8 cellular contexts compared by ENCODE assay signal in the genomic region with DNA sequence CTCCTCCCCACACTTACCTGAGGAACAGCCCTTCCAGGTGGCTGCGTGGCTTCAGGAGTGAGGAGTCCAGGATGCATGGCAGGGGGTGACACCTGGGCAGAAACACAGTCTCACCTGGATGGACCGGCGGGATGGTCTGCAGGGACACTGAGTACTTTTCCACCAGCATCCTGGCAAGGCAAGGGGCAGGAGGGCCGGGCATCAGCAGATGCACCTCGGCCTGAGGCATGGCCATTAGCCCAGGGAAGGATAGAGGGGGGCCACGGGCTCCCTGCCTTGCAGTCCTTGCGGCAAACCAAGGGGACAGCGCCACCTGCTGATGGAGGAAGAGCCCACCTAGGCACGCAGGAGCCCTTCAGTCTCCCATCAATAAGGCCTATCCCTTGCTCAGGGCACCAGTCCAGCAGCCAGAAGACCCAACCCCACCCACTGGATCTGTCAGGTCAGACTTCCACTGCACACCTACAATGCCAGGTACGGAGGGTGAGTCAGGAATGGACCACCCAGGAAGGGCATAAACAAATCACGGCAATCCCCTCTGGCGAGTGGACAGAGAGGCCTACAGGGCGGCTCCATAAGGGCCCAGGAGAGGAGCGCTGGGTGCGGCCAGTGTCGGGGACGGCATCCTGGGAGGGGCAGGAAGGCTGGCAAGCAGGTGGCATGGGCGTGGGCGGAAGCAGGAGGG. TPM values are rescaled to one million over a fixed set of nuclear protein-coding genes. Genes with fewer than 3 reads are reported as not detected.
DNase-seq lines count a peak whose midpoint lies in the region; ATAC-seq, FAIRE-seq and TF ChIP-seq lines count a peak whose summit lies in the region.

No MANE protein-coding gene starts in this region.

- no peaks in the 10 kb centered on the region for H3K9me3 Mint-ChIP-seq in CD8-positive, alpha-beta memory T cell

- ATAC-seq in gastroesophageal sphincter (peak; percentile 94), pancreas (peak; percentile 93 to 98 (median 96))

- H3K27ac ChIP-seq in CD8-positive, alpha-beta memory T cell (ENCODE audit: low read depth, low read length): no peak overlapping the region
- no peak overlapping the region for H3K27ac ChIP-seq in GM23248
- H3K27ac ChIP-seq in gastroesophageal sphincter: no peak overlapping the region
- H3K27ac ChIP-seq in pancreas: no peak overlapping the region
- H3K27ac ChIP-seq in tibial nerve: no peak overlapping the region

- peak; percentile 70 to 88 (median 75) for DNase-seq in CD8-positive, alpha-beta memory T cell
- peak; percentile 85 for DNase-seq in GM23248
- peak; percentile 37 for DNase-seq in NCI-H1048 (lab: John Stamatoyannopoulos, UW)
- peak; percentile 79 for DNase-seq in SK-MEL-5 (ENCODE audit: low read depth, low spot score)
- DNase-seq in activated gamma-delta T cell treated with anti-CD3 and anti-CD28 coated beads, Interleukin-2, amount 50 U/mL, for 16 hours (ENCODE audit: low read depth): peak; percentile 81
- peak; percentile 71 to 95 (median 85) for DNase-seq in pancreas
- peak; percentile 77 to 89 for DNase-seq in tibial nerve (ENCODE audit: low spot score in 2 of 2)

- FAIRE-seq in pancreas (lab: Jason Lieb, UNC): no peak

- TF ChIP-seq CTCF in gastroesophageal sphincter (IDR thresholded peaks at IDR 0.05) (peak in 3 of 4 experiments; percentile 91 to 96 (median 96)), pancreas (IDR thresholded peaks at IDR 0.05) (peak; percentile 66 to 81 (median 78)), tibial nerve (IDR thresholded peaks at IDR 0.05) (peak; percentile 87 to 97 (median 93))

- 24 to 25% methylated on average over 18 to 19 of the region's 19 CpGs for WGBS in GM23248 (ENCODE audit: low coverage in 1 of 2, low lambda C conversion rate in 2 of 2, missing lambda C conversion rate in 2 of 2), 2 experiments
- WGBS in gastroesophageal sphincter (ENCODE audit: low coverage in 1 of 2), 2 donors: 40 to 100% methylated on average over 1 of the region's 19 CpGs
- 26 to 32% methylated on average over 19 of the region's 19 CpGs for WGBS in pancreas, 2 donors
- 39 to 53% methylated on average over 13 to 19 of the region's 19 CpGs for whole genome bisulfite sequencing in tibial nerve, 2 donors

- no peaks in the 10 kb centered on the region for H3K27me3 Mint-ChIP-seq in CD8-positive, alpha-beta memory T cell

- no peaks in the 10 kb centered on the region for H4K20me1 ChIP-seq in GM23248 (ENCODE audit: insufficient read depth)

- TF ChIP-seq POLR2A in gastroesophageal sphincter (IDR thresholded peaks at IDR 0.05): no peak
- TF ChIP-seq POLR2A in tibial nerve (IDR thresholded peaks at IDR 0.05): no peak

- H2AFZ ChIP-seq in GM23248: no peak overlapping the region

- no peaks in the 10 kb centered on the region for H3K27me3 ChIP-seq in CD8-positive, alpha-beta memory T cell (ENCODE audit: insufficient read depth, low read length, poor library complexity, severe bottlenecking)
- H3K27me3 ChIP-seq in GM23248 (replicated peaks; ENCODE audit: insufficient read depth): no peaks in the 10 kb centered on the region
- H3K27me3 ChIP-seq in gastroesophageal sphincter: no peaks in the 10 kb centered on the region
- no peaks in the 10 kb centered on the region for H3K27me3 ChIP-seq in pancreas
- H3K27me3 ChIP-seq in tibial nerve: no peaks in the 10 kb centered on the region

- H3K36me3 Mint-ChIP-seq in CD8-positive, alpha-beta memory T cell: no peaks in the 10 kb centered on the region

- intact Hi-C loops in pancreas (cut with DNase I): no loop called here

- POLR2A ChIA-PET in CD8-positive, alpha-beta memory T cell (lab: Charles Lee): interaction anchor here (0.6 to 3.5 kb wide), 2 partner anchors 103 to 791 kb away, joined by 3 to 32 read pairs; partner anchors contain the start of gene ANKRD39

- CTCF ChIA-PET in CD8-positive, alpha-beta memory T cell (lab: Charles Lee): interaction anchor here (0.6 to 3.7 kb wide), 16 partner anchors 9 to 220 kb away, joined by 3 to 93 read pairs (median 4); partner anchors contain the start of genes ANKRD36 and ANKRD39

- no peak overlapping the region for H3K4me2 ChIP-seq in GM23248 (ENCODE audit: unreplicated experiment)

- no peaks in the 10 kb centered on the region for H3K9me3 ChIP-seq in CD8-positive, alpha-beta memory T cell (ENCODE audit: low read length)
- H3K9me3 ChIP-seq in GM23248 (ENCODE audit: low read depth) (no peaks in the 10 kb centered on the region), gastroesophageal sphincter (no peaks in the 10 kb centered on the region), pancreas (no peaks in the 10 kb centered on the region), tibial nerve (no peaks in the 10 kb centered on the region)

- no peaks in the 10 kb centered on the region for H3F3A ChIP-seq in GM23248 (ENCODE audit: insufficient read depth)

- in situ Hi-C loops in GM23248 (cut with MboI) (no loop called here), SK-MEL-5 (cut with HindIII; ENCODE audit: low pct_unique_long_range_greater_than_20kb, low sequenced_read_pairs) (no loop called here)

- peaks cover 47 to 53% (median 50%) of the 10 kb centered on the region in 3 donors for H3K4me1 Mint-ChIP-seq in CD8-positive, alpha-beta memory T cell

- TF ChIP-seq EP300 in gastroesophageal sphincter (IDR thresholded peaks at IDR 0.05) (no peak), tibial nerve (IDR thresholded peaks at IDR 0.05) (peak in 1 of 2 donors; percentile 69)

- H3K4me3 ChIP-seq in CD8-positive, alpha-beta memory T cell (ENCODE audit: low read length): no peak overlapping the region
- no peak overlapping the region for H3K4me3 ChIP-seq in GM23248
- no peak overlapping the region for H3K4me3 ChIP-seq in gastroesophageal sphincter
- no peak overlapping the region for H3K4me3 ChIP-seq in pancreas
- H3K4me3 ChIP-seq in tibial nerve: no peak overlapping the region

- H3K36me3 ChIP-seq in CD8-positive, alpha-beta memory T cell (ENCODE audit: insufficient read depth, low read length): no peaks in the 10 kb centered on the region
- H3K36me3 ChIP-seq in GM23248 (ENCODE audit: low read depth) (no peaks in the 10 kb centered on the region), gastroesophageal sphincter (no peaks in the 10 kb centered on the region), pancreas (no peaks in the 10 kb centered on the region), tibial nerve (no peaks in the 10 kb centered on the region)

- H3K9me2 ChIP-seq in GM23248 (ENCODE audit: insufficient read depth): no peaks in the 10 kb centered on the region

- no peak overlapping the region for H3K9ac ChIP-seq in GM23248

- H3K79me2 ChIP-seq in GM23248 (ENCODE audit: insufficient read depth): no peaks in the 10 kb centered on the region

- H3K27ac Mint-ChIP-seq in CD8-positive, alpha-beta memory T cell: peak overlapping the region; percentile 64 to 95 (median 87)

- H3K4me3 Mint-ChIP-seq in CD8-positive, alpha-beta memory T cell: peak overlapping the region; percentile 33 to 90 (median 43)

- peaks cover 53% of the 10 kb centered on the region for H3K4me1 ChIP-seq in CD8-positive, alpha-beta memory T cell (ENCODE audit: insufficient read depth, low read length)
- H3K4me1 ChIP-seq in GM23248 (ENCODE audit: insufficient read depth): no peaks in the 10 kb centered on the region
- H3K4me1 ChIP-seq in gastroesophageal sphincter: peaks cover 0 to 15% (median 0%) of the 10 kb centered on the region in 3 donors
- H3K4me1 ChIP-seq in pancreas: no peaks in the 10 kb centered on the region
- H3K4me1 ChIP-seq in tibial nerve: peaks cover 0 to 22% (median 0%) of the 10 kb centered on the region in 4 donors

RNA-seq across cellular contexts. Expression of gene FAM178B, which starts 26.0 kb away (rescaled TPM):
- total RNA-seq in CD8-positive, alpha-beta memory T cell: under 1 TPM; 0.37 to 0.38 TPM
- polyA plus RNA-seq in CD8-positive, alpha-beta memory T cell: 0.43 TPM
- total RNA-seq in GM23248 (2014; rRNA removed; shearing (Covaris generic)): not detected in 2 replicates
- polyA plus RNA-seq in GM23248 (2016; fragmentation: Nextera tagmentation; extraction: Ambion mirVana): 0.23 TPM in 1 of 2 replicates, not detected in the other
- total RNA-seq in SK-MEL-5 (2014; rRNA removed; shearing (Covaris generic)): 8.3 and 10.9 TPM in 2 replicates
- polyA plus RNA-seq in SK-MEL-5 (2015; cell fraction: cytosol; rRNA removed): 54.5 and 57.1 TPM in 2 replicates
- polyA plus RNA-seq in SK-MEL-5 (2015; cell fraction: nucleus; rRNA removed): 29.3 and 38.5 TPM in 2 replicates
- total RNA-seq in gastroesophageal sphincter: 1 to 10 TPM in 1 of 4 donors, not detected in 3; 2.5 TPM
- not detected for total RNA-seq in pancreas
- not detected for polyA plus RNA-seq in pancreas
- 10 to 100 TPM in 1 of 4 donors, 1 to 10 TPM in 3; 1.9 to 14.1 (median 3.5) TPM for total RNA-seq in tibial nerve
